13 cellular contexts compared by ENCODE assay signal in the genomic region with DNA sequence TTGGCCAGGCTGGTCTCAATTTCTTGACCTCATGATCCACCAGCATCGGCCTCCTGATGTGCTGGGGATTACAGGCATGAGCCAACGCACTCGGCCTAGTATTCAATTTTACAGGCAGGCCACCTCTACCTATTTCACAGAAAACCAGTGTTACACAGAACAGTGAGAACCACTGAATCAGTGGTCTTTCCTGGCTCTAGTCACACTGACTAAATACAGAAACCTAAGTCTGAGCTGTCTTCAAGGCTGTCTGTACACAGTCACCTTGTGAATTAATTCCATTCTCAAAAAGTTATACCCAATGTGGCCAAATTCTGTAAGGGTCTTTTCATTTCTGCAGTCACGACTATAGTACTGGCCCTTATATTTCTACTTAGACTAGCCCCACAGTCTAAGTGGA. TPM values are rescaled to one million over a fixed set of nuclear protein-coding genes. Genes with fewer than 3 reads are reported as not detected.
DNase-seq lines count a peak whose midpoint lies in the region; ATAC-seq and TF ChIP-seq lines count a peak whose summit lies in the region.
"Had no signal": no experiment of that assay in that cellular context is flagged by ENCODE, and none has a peak within 500 bp of the region (broad histone marks: within the 10 kb centered on the region; RNA-seq: fewer than 3 reads in every experiment).

No MANE protein-coding gene starts in this region.

- peak overlapping the region; percentile 95 to 98 for H3K27ac Mint-ChIP-seq in effector memory CD8-positive, alpha-beta T cell

- peaks cover 87% of the 10 kb centered on the region for H3K79me2 ChIP-seq in DND-41 (ENCODE audit: insufficient read depth, low read length)

- peaks cover 55% of the 10 kb centered on the region for H4K20me1 ChIP-seq in DND-41 (ENCODE audit: insufficient read depth, low read length)

- TF ChIP-seq CTCF in DND-41 (IDR thresholded peaks at IDR 0.05; ENCODE audit: borderline replicate concordance, extremely low read depth, low read length, poor library complexity, severe bottlenecking) = no peak
- TF ChIP-seq CTCF in RWPE2 (IDR thresholded peaks at IDR 0.05; ENCODE audit: poor library complexity, severe bottlenecking) = no peak
- no peak for TF ChIP-seq CTCF in psoas muscle (IDR thresholded peaks at IDR 0.05)
- no peak for TF ChIP-seq CTCF in gastroesophageal sphincter (IDR thresholded peaks at IDR 0.05)

- H3K4me1 ChIP-seq in DND-41 (ENCODE audit: insufficient read depth, low read length) = peaks cover 69% of the 10 kb centered on the region
- peaks cover 25% of the 10 kb centered on the region for H3K4me1 ChIP-seq in RWPE2 (ENCODE audit: insufficient read depth, poor library complexity, severe bottlenecking)
- H3K4me1 ChIP-seq in psoas muscle = peaks cover 50% of the 10 kb centered on the region
- H3K4me1 ChIP-seq in gastroesophageal sphincter = peaks cover 0 to 88% (median 19%) of the 10 kb centered on the region in 3 donors

- H3K9me3 ChIP-seq in DND-41 (ENCODE audit: insufficient read depth, low read length, severe bottlenecking) = no peaks in the 10 kb centered on the region
- no peaks in the 10 kb centered on the region for H3K9me3 ChIP-seq in RWPE2 (ENCODE audit: severe bottlenecking)
- H3K9me3 ChIP-seq in psoas muscle = no peaks in the 10 kb centered on the region
- no peaks in the 10 kb centered on the region for H3K9me3 ChIP-seq in gastroesophageal sphincter

- intact Hi-C loops in psoas muscle (cut with DNase I) = loop anchor here in 1 of 2 donors (5.0 kb wide), 1 partner anchor 53 kb away; a partner anchor contains a TSS

- H3K9ac ChIP-seq in DND-41 (ENCODE audit: low read depth, low read length) = peak overlapping the region; percentile 92; the same call in 1 of the 2 replicates

- ATAC-seq in DND-41 (ENCODE audit: insufficient read depth, low read depth) = no peak
- ATAC-seq in RWPE2 (ENCODE audit: low read depth) = no peak
- ATAC-seq in effector memory CD8-positive, alpha-beta T cell (replicated peaks) = no peak
- no peak for ATAC-seq in psoas muscle
- no peak for ATAC-seq in gastroesophageal sphincter

- no peaks in the 10 kb centered on the region for H3K9me3 Mint-ChIP-seq in effector memory CD8-positive, alpha-beta T cell

- H3K27me3 ChIP-seq in DND-41 (ENCODE audit: insufficient read depth, low read length, poor library complexity) (no peaks in the 10 kb centered on the region), RWPE2 (ENCODE audit: insufficient read depth, poor library complexity, severe bottlenecking) (no peaks in the 10 kb centered on the region), psoas muscle (ENCODE audit: insufficient read depth in 3 of 3, low read length in 2 of 3) (no peaks in the 10 kb centered on the region), gastroesophageal sphincter (no peaks in the 10 kb centered on the region)

- peak overlapping the region; percentile 90 to 94 for H3K4me3 Mint-ChIP-seq in effector memory CD8-positive, alpha-beta T cell

- H3K4me3 ChIP-seq in DND-41 (ENCODE audit: low read depth in 1 of 2, low read length in 2 of 2) (peak overlapping the region in 1 of 2 experiments; percentile 74; a peak in 1 of 4 replicates), RWPE2 (ENCODE audit: severe bottlenecking) (no peak overlapping the region), psoas muscle (peak overlapping the region; percentile 31), gastroesophageal sphincter (no peak overlapping the region)

- DNase-seq in DND-41 (no peak), RWPE2 (ENCODE audit: low spot score) (no peak), psoas muscle (no peak), NAMALWA (ENCODE audit: low spot score) (no peak), NCI-H1417 treated with DMSO at 0.1 percent for 48 hours (lab: John Stamatoyannopoulos, UW) (no peak), NCI-H82 treated with DMSO at 0.1 percent for 48 hours (lab: John Stamatoyannopoulos, UW; ENCODE audit: unreplicated experiment) (no peak)
- no peak for DNase-seq in effector memory CD8-positive, alpha-beta T cell
- DNase-seq: activated CD8-positive, alpha-beta memory T cell treated with anti-CD3 and anti-CD28 coated beads, Interleukin-2, amount 50 U/mL, for 48 hours; DMS79; hippocampal formation; Kasumi-1; NCI-H510A had no signal

- no peaks in the 10 kb centered on the region for H3K27me3 Mint-ChIP-seq in effector memory CD8-positive, alpha-beta T cell

- no peak overlapping the region for H2AFZ ChIP-seq in DND-41 (ENCODE audit: low read depth, low read length)

- H3K4me2 ChIP-seq in DND-41 (ENCODE audit: insufficient read depth, low read length) = peak overlapping the region; percentile 75

- TF ChIP-seq POLR2A in gastroesophageal sphincter (IDR thresholded peaks at IDR 0.05) = no peak

- H3K36me3 ChIP-seq in DND-41 (ENCODE audit: insufficient read depth, low read length) (peaks cover 46% of the 10 kb centered on the region), RWPE2 (ENCODE audit: low read depth) (peaks cover 39% of the 10 kb centered on the region), psoas muscle (ENCODE audit: insufficient read depth in 1 of 2, low read depth in 1 of 2) (peaks cover 0 to 14% of the 10 kb centered on the region in 2 donors), gastroesophageal sphincter (no peaks in the 10 kb centered on the region)

- TF ChIP-seq EP300 in gastroesophageal sphincter (IDR thresholded peaks at IDR 0.05) = no peak

- H3K36me3 Mint-ChIP-seq in effector memory CD8-positive, alpha-beta T cell (ENCODE audit: insufficient read depth) = peaks cover 84% of the 10 kb centered on the region

- 56 to 75% (median 66%) methylated on average over 4 of the region's 4 CpGs for WGBS in psoas muscle, 3 donors
- WGBS in gastroesophageal sphincter (ENCODE audit: low coverage in 1 of 2), 2 donors = 33 to 63% methylated on average over 1 to 3 of the region's 4 CpGs

- peak overlapping the region; percentile 16 for H3K27ac ChIP-seq in DND-41 (ENCODE audit: low read length)
- peak overlapping the region; percentile 64 for H3K27ac ChIP-seq in RWPE2 (ENCODE audit: poor library complexity, severe bottlenecking)
- peak overlapping the region; percentile 17 for H3K27ac ChIP-seq in psoas muscle
- peak overlapping the region in 2 of 4 donors; percentile 86 to 91 for H3K27ac ChIP-seq in gastroesophageal sphincter

- peaks cover 60 to 63% of the 10 kb centered on the region in 2 donors for H3K4me1 Mint-ChIP-seq in effector memory CD8-positive, alpha-beta T cell (ENCODE audit: low read depth in 2 of 2)

RNA-seq across cellular contexts. Expression of a gene that starts 3.5 kb away (rescaled TPM):
- 10 to 100 TPM; 13.5 to 23.7 (median 20.0) TPM for total RNA-seq in psoas muscle
- 10 to 100 TPM; 10.7 to 22.8 (median 11.3) TPM for polyA plus RNA-seq in psoas muscle
- 10 to 100 TPM; 29.0 to 78.6 (median 44.4) TPM for total RNA-seq in gastroesophageal sphincter

RNA-seq across cellular contexts. Expression of a gene that starts 52.4 kb away (rescaled TPM):
- total RNA-seq in psoas muscle (10 to 100 TPM; 29.6 to 42.1 (median 34.8) TPM), gastroesophageal sphincter (10 to 100 TPM; 26.8 to 36.7 (median 27.8) TPM)
- 10 to 100 TPM; 17.1 to 38.0 (median 17.6) TPM for polyA plus RNA-seq in psoas muscle
